19 cellular contexts compared by ENCODE assay signal in genomic region chr18:2707559-2708168, GRCh38. TPM values are rescaled to one million over a fixed set of nuclear protein-coding genes. Genes with fewer than 3 reads are reported as not detected.
DNase-seq lines count a peak whose midpoint lies in the region; ATAC-seq, FAIRE-seq and TF ChIP-seq lines count a peak whose summit lies in the region.
"Had no signal": no experiment of that assay in that cellular context is flagged by ENCODE, and none has a peak within 500 bp of the region (broad histone marks: within the 10 kb centered on the region; RNA-seq: fewer than 3 reads in every experiment).

No MANE protein-coding gene starts in this region.

- H3K9ac ChIP-seq in SK-N-MC (ENCODE audit: insufficient read length) (peak overlapping the region; percentile 41), mesendoderm (ENCODE audit: low read length) (no peak overlapping the region), neuronal stem cell (ENCODE audit: low read depth, low read length, poor library complexity) (no peak overlapping the region)
- H3K9ac ChIP-seq: BLaER1 had no signal

- no peak for ATAC-seq in GM18858 (IDR thresholded peaks at IDR 0.05; ENCODE audit: unreplicated experiment)
- ATAC-seq: CD8-positive, alpha-beta T cell; PC-3 had no signal

- H2AK5ac ChIP-seq in mesendoderm (ENCODE audit: low read length) (no peak overlapping the region), neuronal stem cell (ENCODE audit: low read depth, low read length) (no peak overlapping the region)

- H3K56ac ChIP-seq in mesendoderm (ENCODE audit: low read length): no peak overlapping the region

- no peak overlapping the region for H4K91ac ChIP-seq in neuronal stem cell (ENCODE audit: low read depth, low read length, poor library complexity)

- H3K9me3 ChIP-seq in SK-N-MC (ENCODE audit: low read depth, low read length): no peaks in the 10 kb centered on the region
- peaks cover 0 to 19% of the 10 kb centered on the region in 2 donors for H3K9me3 ChIP-seq in neuronal stem cell (replicated peaks in 1 of 2; ENCODE audit: control insufficient read depth in 2 of 2, insufficient read depth in 1 of 2, low read depth in 1 of 2, low read length in 2 of 2)
- H3K9me3 ChIP-seq: BLaER1, SJSA1 had no signal

- TF ChIP-seq CTCF in D721Med (IDR thresholded peaks at IDR 0.05; ENCODE audit: insufficient read depth, missing control alignments): no peak
- TF ChIP-seq CTCF in coronary artery (IDR thresholded peaks at IDR 0.05): no peak

- H2BK5ac ChIP-seq in mesendoderm (ENCODE audit: low read length) (no peak overlapping the region), neuronal stem cell (ENCODE audit: low read length) (no peak overlapping the region)

- no peak for DNase-seq in D721Med (ENCODE audit: insufficient read length, low spot score)
- no peak for DNase-seq in SK-N-MC (ENCODE audit: low read depth, low spot score)
- no peak for DNase-seq in mesendoderm
- no peak for DNase-seq in neuronal stem cell (ENCODE audit: low spot score)
- DNase-seq in coronary artery (ENCODE audit: low spot score): no peak
- DNase-seq: CD8-positive, alpha-beta T cell; H9; NCI-H1436; NCI-H2029 treated with DMSO at 0.1 percent for 48 hours; NCI-H2171 treated with DMSO at 0.1 percent for 48 hours; NCI-H446 treated with DMSO at 0.1 percent for 48 hours; NCI-H748 treated with DMSO at 0.1 percent for 48 hours; PC-3; SW 1271 had no signal

- H3K18ac ChIP-seq in mesendoderm (ENCODE audit: low read length): no peak overlapping the region
- no peak overlapping the region for H3K18ac ChIP-seq in neuronal stem cell (ENCODE audit: low read length)

- H3K4me2 ChIP-seq in mesendoderm (ENCODE audit: low read length) (no peak overlapping the region), neuronal stem cell (ENCODE audit: insufficient read depth, low read length, poor library complexity, severe bottlenecking) (no peak overlapping the region)
- H3K4me2 ChIP-seq: BLaER1 had no signal

- H3K4me1 ChIP-seq in mesendoderm (ENCODE audit: control insufficient read depth, low read depth, low read length) (no peaks in the 10 kb centered on the region), neuronal stem cell (ENCODE audit: control insufficient read depth in 2 of 2, insufficient read depth in 1 of 2, low read depth in 1 of 2, low read length in 2 of 2) (no peaks in the 10 kb centered on the region)
- H3K4me1 ChIP-seq: BLaER1, SJSA1 had no signal

- no peak overlapping the region for H2BK120ac ChIP-seq in mesendoderm (ENCODE audit: low read depth, low read length)
- no peak overlapping the region for H2BK120ac ChIP-seq in neuronal stem cell (ENCODE audit: low read depth, low read length)

- H3K4ac ChIP-seq in mesendoderm (ENCODE audit: low read depth, low read length): no peak overlapping the region
- no peak overlapping the region for H3K4ac ChIP-seq in neuronal stem cell (ENCODE audit: low read length)

- WGBS in mesendoderm (ENCODE audit: extremely low coverage, insufficient coverage, low lambda C conversion rate): no CpG with 5 or more reads among the region's 2 CpGs
- no CpG with 5 or more reads among the region's 2 CpGs for WGBS in neuronal stem cell (ENCODE audit: extremely low coverage in 2 of 2, insufficient read length in 2 of 2, insufficient replicate concordance in 1 of 2), 2 donors

- H3K27ac ChIP-seq in SK-N-MC: peak overlapping the region; percentile 76
- no peak overlapping the region for H3K27ac ChIP-seq in mesendoderm (ENCODE audit: low read depth, low read length)
- no peak overlapping the region for H3K27ac ChIP-seq in neuronal stem cell (replicated peaks; ENCODE audit: low read length)
- no peak overlapping the region for H3K27ac ChIP-seq in coronary artery
- H3K27ac ChIP-seq: BLaER1, SJSA1 had no signal

- H2BK12ac ChIP-seq in neuronal stem cell (ENCODE audit: low read length): no peak overlapping the region

- no peak overlapping the region for H4K5ac ChIP-seq in mesendoderm (ENCODE audit: low read length)

- no peaks in the 10 kb centered on the region for H3K27me3 ChIP-seq in mesendoderm (ENCODE audit: insufficient read depth, low read length, poor library complexity)
- H3K27me3 ChIP-seq in neuronal stem cell (ENCODE audit: control insufficient read depth in 3 of 3, insufficient read depth in 3 of 3, low read depth in 1 of 3, low read length in 3 of 3): no peaks in the 10 kb centered on the region
- H3K27me3 ChIP-seq: BLaER1, SJSA1 had no signal

- peaks cover 84% of the 10 kb centered on the region for H3K36me3 ChIP-seq in SK-N-MC (ENCODE audit: insufficient read depth, low read length)
- peaks cover 2% of the 10 kb centered on the region for H3K36me3 ChIP-seq in mesendoderm (ENCODE audit: control insufficient read depth, insufficient read depth, low read length)
- peaks cover 11 to 97% of the 10 kb centered on the region in 2 donors for H3K36me3 ChIP-seq in neuronal stem cell (replicated peaks in 1 of 2; ENCODE audit: control insufficient read depth in 2 of 2, insufficient read depth in 2 of 2, low read length in 2 of 2)

- H2BK15ac ChIP-seq in mesendoderm (replicated peaks; ENCODE audit: low read depth) (no peak overlapping the region), neuronal stem cell (ENCODE audit: low read length) (no peak overlapping the region)

- peaks cover 1% of the 10 kb centered on the region for H3K79me1 ChIP-seq in mesendoderm (ENCODE audit: low read length)
- H3K79me1 ChIP-seq in neuronal stem cell (ENCODE audit: low read depth, low read length): no peaks in the 10 kb centered on the region

- H3K79me2 ChIP-seq in mesendoderm (ENCODE audit: control insufficient read depth, insufficient read depth, low read length): no peaks in the 10 kb centered on the region

- H3K4me3 ChIP-seq in SK-N-MC (no peak overlapping the region), mesendoderm (ENCODE audit: low read length) (no peak overlapping the region), neuronal stem cell (ENCODE audit: low read length in 2 of 2) (no peak overlapping the region), coronary artery (no peak overlapping the region)
- H3K4me3 ChIP-seq: BLaER1, SJSA1 had no signal

- no peak overlapping the region for H3K14ac ChIP-seq in neuronal stem cell (ENCODE audit: low read length)

- no peak overlapping the region for H3K23ac ChIP-seq in mesendoderm (ENCODE audit: low read length)
- no peak overlapping the region for H3K23ac ChIP-seq in neuronal stem cell (ENCODE audit: low read depth, low read length, poor library complexity)

- no peak overlapping the region for H2AFZ ChIP-seq in neuronal stem cell (ENCODE audit: low read length)

- peak overlapping the region; percentile 28 for H4K8ac ChIP-seq in mesendoderm (ENCODE audit: low read depth, low read length)
- no peak overlapping the region for H4K8ac ChIP-seq in neuronal stem cell (ENCODE audit: low read depth, low read length)

- FAIRE-seq in D721Med (lab: Jason Lieb, UNC): peak; percentile 64
- peak; percentile 13 for FAIRE-seq in G401.6 (lab: Jason Lieb, UNC)
- FAIRE-seq: GM19239 had no signal

RNA-seq across cellular contexts. Expression of gene SMCHD1, which starts 52.1 kb away (rescaled TPM):
- polyA plus RNA-seq in mesendoderm (2013, experiment 1 of 2): 20.5 TPM
- 19.1 TPM for polyA plus RNA-seq in mesendoderm (2013, experiment 2 of 2)
- 20.7 TPM for polyA plus RNA-seq in neuronal stem cell (2013, experiment 1 of 2)
- polyA plus RNA-seq in neuronal stem cell (2013, experiment 2 of 2): 21.9 TPM
